In the genomic region with DNA sequence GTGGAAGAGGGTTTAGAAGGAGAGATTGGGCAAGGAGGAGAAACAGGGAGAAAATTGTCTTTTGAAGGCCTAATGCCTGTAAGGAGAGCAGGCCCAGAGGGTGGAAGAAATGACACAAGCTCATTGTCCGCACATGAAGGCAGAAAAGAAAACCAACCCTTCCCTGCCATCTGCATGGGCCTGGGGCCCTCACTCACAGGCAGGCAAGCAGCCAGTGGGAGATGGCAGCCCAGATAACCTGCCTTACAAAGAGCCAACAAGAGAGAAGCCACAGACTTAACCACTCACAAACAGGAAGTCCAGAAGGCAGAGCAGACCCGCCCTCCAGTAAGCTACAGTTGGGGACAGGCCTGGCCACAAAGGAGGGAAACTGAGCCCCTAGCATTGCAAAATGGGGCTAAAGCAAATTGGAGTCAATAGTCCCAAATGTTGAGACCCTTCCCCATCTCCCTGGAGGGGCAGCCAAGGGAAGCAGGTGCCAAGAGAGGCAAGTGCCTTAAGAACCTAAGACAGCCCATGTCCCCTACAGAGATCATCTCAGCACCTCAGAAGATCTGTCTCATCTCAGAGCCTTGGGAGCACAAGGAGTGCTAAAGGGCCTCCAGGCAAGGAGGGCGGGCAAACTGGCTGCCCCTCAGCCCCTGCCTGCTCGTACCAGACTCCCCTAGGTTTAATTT, we compare ENCODE assay signal across 1 cellular context.
TF ChIP-seq lines count a peak whose summit lies in the region.

No MANE protein-coding gene starts in this region.

TF ChIP-seq in K562, 482 proteins besides CTCF, POLR2A, EP300 and RAD21 (continued from another document and continues in another):
- TF ChIP-seq, protein P1, sequence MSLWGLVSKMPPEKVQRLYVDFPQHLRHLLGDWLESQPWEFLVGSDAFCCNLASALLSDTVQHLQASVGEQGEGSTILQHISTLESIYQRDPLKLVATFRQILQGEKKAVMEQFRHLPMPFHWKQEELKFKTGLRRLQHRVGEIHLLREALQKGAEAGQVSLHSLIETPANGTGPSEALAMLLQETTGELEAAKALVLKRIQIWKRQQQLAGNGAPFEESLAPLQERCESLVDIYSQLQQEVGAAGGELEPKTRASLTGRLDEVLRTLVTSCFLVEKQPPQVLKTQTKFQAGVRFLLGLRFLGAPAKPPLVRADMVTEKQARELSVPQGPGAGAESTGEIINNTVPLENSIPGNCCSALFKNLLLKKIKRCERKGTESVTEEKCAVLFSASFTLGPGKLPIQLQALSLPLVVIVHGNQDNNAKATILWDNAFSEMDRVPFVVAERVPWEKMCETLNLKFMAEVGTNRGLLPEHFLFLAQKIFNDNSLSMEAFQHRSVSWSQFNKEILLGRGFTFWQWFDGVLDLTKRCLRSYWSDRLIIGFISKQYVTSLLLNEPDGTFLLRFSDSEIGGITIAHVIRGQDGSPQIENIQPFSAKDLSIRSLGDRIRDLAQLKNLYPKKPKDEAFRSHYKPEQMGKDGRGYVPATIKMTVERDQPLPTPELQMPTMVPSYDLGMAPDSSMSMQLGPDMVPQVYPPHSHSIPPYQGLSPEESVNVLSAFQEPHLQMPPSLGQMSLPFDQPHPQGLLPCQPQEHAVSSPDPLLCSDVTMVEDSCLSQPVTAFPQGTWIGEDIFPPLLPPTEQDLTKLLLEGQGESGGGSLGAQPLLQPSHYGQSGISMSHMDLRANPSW (CRISPR knock-in tag; IDR thresholded peaks at IDR 0.05): no peak
- peak; percentile 18; the same call in 1 of the 2 replicates for TF ChIP-seq VEZF1 (CRISPR knock-in tag; IDR thresholded peaks at IDR 0.05)
- TF ChIP-seq COPS2 (conservative IDR thresholded peaks at IDR 0.05): no peak
- no peak for TF ChIP-seq CBX2 (IDR thresholded peaks at IDR 0.05; ENCODE audit: insufficient read depth, low read length, poor library complexity, severe bottlenecking)
- no peak for TF ChIP-seq RBM15 (IDR thresholded peaks at IDR 0.05; ENCODE audit: insufficient read depth, low read length)
- TF ChIP-seq RBBP5 (IDR thresholded peaks at IDR 0.05; ENCODE audit: borderline replicate concordance, insufficient read depth, low read length, poor library complexity, severe bottlenecking): no peak
- TF ChIP-seq C11orf30 (IDR thresholded peaks at IDR 0.05; ENCODE audit: low read depth): no peak
- 0 out of 2 replicates have a peak, but pooled peaks have one; percentile 10 for TF ChIP-seq ATF4 (CRISPR knock-in tag; IDR thresholded peaks at IDR 0.05)
- TF ChIP-seq LARP7 (IDR thresholded peaks at IDR 0.05): no peak
- TF ChIP-seq DMBX1 (CRISPR knock-in tag; IDR thresholded peaks at IDR 0.05; ENCODE audit: borderline replicate concordance): peak; percentile 87; the same call in 1 of the 2 replicates
- TF ChIP-seq ZFP36 (IDR thresholded peaks at IDR 0.05; ENCODE audit: low read depth, low read length, partially characterized antibody): no peak
- TF ChIP-seq ZNF23 (CRISPR knock-in tag; IDR thresholded peaks at IDR 0.05): no peak
- TF ChIP-seq MECOM (CRISPR knock-in tag; IDR thresholded peaks at IDR 0.05): peak; percentile 44; the same call in 1 of the 2 replicates
- TF ChIP-seq ELF2 (CRISPR knock-in tag; IDR thresholded peaks at IDR 0.05): 0 out of 2 replicates have a peak, but pooled peaks have one; percentile 48
- TF ChIP-seq POLR2B (IDR thresholded peaks at IDR 0.05; ENCODE audit: low read depth, partially characterized antibody): peak; percentile 53
- TF ChIP-seq ATF7 (IDR thresholded peaks at IDR 0.05): peak; percentile 47; the same call in 1 of the 2 replicates
- no peak for TF ChIP-seq SMARCA5 (IDR thresholded peaks at IDR 0.05)
- TF ChIP-seq ZNF583 (CRISPR knock-in tag; IDR thresholded peaks at IDR 0.05): peak; percentile 83
- no peak for TF ChIP-seq ZNF316 (IDR thresholded peaks at IDR 0.05)
- TF ChIP-seq GATAD2A (IDR thresholded peaks at IDR 0.05): 0 out of 2 replicates have a peak, but pooled peaks have one; percentile 28
- TF ChIP-seq ZNF232 (CRISPR knock-in tag; IDR thresholded peaks at IDR 0.05): peak; percentile 13
- no peak for TF ChIP-seq SIN3B (IDR thresholded peaks at IDR 0.05; ENCODE audit: low read depth)
- no peak for TF ChIP-seq ZNF253 (CRISPR knock-in tag; conservative IDR thresholded peaks at IDR 0.05)
- TF ChIP-seq, protein P2, sequence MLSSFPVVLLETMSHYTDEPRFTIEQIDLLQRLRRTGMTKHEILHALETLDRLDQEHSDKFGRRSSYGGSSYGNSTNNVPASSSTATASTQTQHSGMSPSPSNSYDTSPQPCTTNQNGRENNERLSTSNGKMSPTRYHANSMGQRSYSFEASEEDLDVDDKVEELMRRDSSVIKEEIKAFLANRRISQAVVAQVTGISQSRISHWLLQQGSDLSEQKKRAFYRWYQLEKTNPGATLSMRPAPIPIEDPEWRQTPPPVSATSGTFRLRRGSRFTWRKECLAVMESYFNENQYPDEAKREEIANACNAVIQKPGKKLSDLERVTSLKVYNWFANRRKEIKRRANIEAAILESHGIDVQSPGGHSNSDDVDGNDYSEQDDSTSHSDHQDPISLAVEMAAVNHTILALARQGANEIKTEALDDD (IDR thresholded peaks at IDR 0.05): peak; percentile 81
- peak; percentile 75; the same call in 1 of the 2 replicates for TF ChIP-seq ZNF311 (CRISPR knock-in tag; IDR thresholded peaks at IDR 0.05)
- TF ChIP-seq E2F5 (CRISPR knock-in tag; IDR thresholded peaks at IDR 0.05): no peak
- no peak for TF ChIP-seq U2AF1 (optimal IDR thresholded peaks at IDR 0.05; ENCODE audit: low read depth, low read length)
- peak; percentile 96 for TF ChIP-seq SPI1 (IDR thresholded peaks at IDR 0.05; ENCODE audit: borderline replicate concordance, low read depth, low read length)
- no peak; the same call in 1 of the 2 replicates for TF ChIP-seq NCOA1 (IDR thresholded peaks at IDR 0.05; ENCODE audit: low read depth)
- TF ChIP-seq SLC30A9 (CRISPR knock-in tag; IDR thresholded peaks at IDR 0.05): no peak
- TF ChIP-seq TOE1 (IDR thresholded peaks at IDR 0.05; ENCODE audit: borderline replicate concordance): no peak
- no peak for TF ChIP-seq TOE1 (CRISPR knock-in tag; IDR thresholded peaks at IDR 0.05; ENCODE audit: borderline replicate concordance, low read depth)
- TF ChIP-seq NRF1 (conservative IDR thresholded peaks at IDR 0.05 in 1 of 2, IDR thresholded peaks at IDR 0.05 in 1 of 2): 0 out of 4 replicates have a peak, but pooled peaks of 1 of the 2 experiments have one; percentile 18
- TF ChIP-seq KAT2B (IDR thresholded peaks at IDR 0.05; ENCODE audit: low read depth, low read length): no peak
- 0 out of 2 replicates have a peak, but pooled peaks have one; percentile 45 for TF ChIP-seq LCOR (CRISPR knock-in tag; IDR thresholded peaks at IDR 0.05)
- TF ChIP-seq BHLHE40 (IDR thresholded peaks at IDR 0.05; ENCODE audit: low read length): peak; percentile 36; the same call in 1 of the 2 replicates
- peak; percentile 45; the same call in 1 of the 2 replicates for TF ChIP-seq BACH1 (tag; IDR thresholded peaks at IDR 0.05)
- TF ChIP-seq, protein P3, sequence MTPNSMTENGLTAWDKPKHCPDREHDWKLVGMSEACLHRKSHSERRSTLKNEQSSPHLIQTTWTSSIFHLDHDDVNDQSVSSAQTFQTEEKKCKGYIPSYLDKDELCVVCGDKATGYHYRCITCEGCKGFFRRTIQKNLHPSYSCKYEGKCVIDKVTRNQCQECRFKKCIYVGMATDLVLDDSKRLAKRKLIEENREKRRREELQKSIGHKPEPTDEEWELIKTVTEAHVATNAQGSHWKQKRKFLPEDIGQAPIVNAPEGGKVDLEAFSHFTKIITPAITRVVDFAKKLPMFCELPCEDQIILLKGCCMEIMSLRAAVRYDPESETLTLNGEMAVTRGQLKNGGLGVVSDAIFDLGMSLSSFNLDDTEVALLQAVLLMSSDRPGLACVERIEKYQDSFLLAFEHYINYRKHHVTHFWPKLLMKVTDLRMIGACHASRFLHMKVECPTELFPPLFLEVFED (CRISPR knock-in tag; conservative IDR thresholded peaks at IDR 0.05): no peak
- TF ChIP-seq ZNF12 (CRISPR knock-in tag; IDR thresholded peaks at IDR 0.05): no peak
- TF ChIP-seq POLR2AphosphoS2 (IDR thresholded peaks at IDR 0.05; ENCODE audit: low read length): no peak
- TF ChIP-seq MYNN (IDR thresholded peaks at IDR 0.05): peak; percentile 54; the same call in 1 of the 2 replicates
- no peak for TF ChIP-seq MYNN (CRISPR knock-in tag; IDR thresholded peaks at IDR 0.05)
- TF ChIP-seq TCFL5 (CRISPR knock-in tag; conservative IDR thresholded peaks at IDR 0.05): 0 out of 2 replicates have a peak, but pooled peaks have one; percentile 7
- peak; percentile 32; the same call in 1 of the 2 replicates for TF ChIP-seq NBN (IDR thresholded peaks at IDR 0.05; ENCODE audit: low read depth)
- TF ChIP-seq GABPB1 (CRISPR knock-in tag; IDR thresholded peaks at IDR 0.05): peak; percentile 65; the same call in 1 of the 2 replicates
- TF ChIP-seq PREB (CRISPR knock-in tag; IDR thresholded peaks at IDR 0.05): no peak
- TF ChIP-seq ZNF79 (CRISPR knock-in tag; IDR thresholded peaks at IDR 0.05; ENCODE audit: low read depth): 0 out of 2 replicates have a peak, but pooled peaks have one; percentile 18
- TF ChIP-seq NR2C1 (IDR thresholded peaks at IDR 0.05): no peak
- peak; percentile 43 for TF ChIP-seq NR2C1 (tag; IDR thresholded peaks at IDR 0.05)
- no peak for TF ChIP-seq SAP30 (IDR thresholded peaks at IDR 0.05; ENCODE audit: borderline replicate concordance, insufficient read depth, low read depth, low read length, poor library complexity, severe bottlenecking)
- TF ChIP-seq ZEB2 (IDR thresholded peaks at IDR 0.05): peak; percentile 72
- TF ChIP-seq, protein P4, sequence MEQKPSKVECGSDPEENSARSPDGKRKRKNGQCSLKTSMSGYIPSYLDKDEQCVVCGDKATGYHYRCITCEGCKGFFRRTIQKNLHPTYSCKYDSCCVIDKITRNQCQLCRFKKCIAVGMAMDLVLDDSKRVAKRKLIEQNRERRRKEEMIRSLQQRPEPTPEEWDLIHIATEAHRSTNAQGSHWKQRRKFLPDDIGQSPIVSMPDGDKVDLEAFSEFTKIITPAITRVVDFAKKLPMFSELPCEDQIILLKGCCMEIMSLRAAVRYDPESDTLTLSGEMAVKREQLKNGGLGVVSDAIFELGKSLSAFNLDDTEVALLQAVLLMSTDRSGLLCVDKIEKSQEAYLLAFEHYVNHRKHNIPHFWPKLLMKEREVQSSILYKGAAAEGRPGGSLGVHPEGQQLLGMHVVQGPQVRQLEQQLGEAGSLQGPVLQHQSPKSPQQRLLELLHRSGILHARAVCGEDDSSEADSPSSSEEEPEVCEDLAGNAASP (IDR thresholded peaks at IDR 0.05): no peak
- TF ChIP-seq ZNF239 (CRISPR knock-in tag; IDR thresholded peaks at IDR 0.05): peak; percentile 69; the same call in 1 of the 2 replicates
- TF ChIP-seq RBFOX2 (IDR thresholded peaks at IDR 0.05; ENCODE audit: low read depth, low read length): peak; percentile 64
- no peak for TF ChIP-seq FOXA3 (CRISPR knock-in tag; conservative IDR thresholded peaks at IDR 0.05 in 1 of 2, IDR thresholded peaks at IDR 0.05 in 1 of 2)
- TF ChIP-seq PHF8 (IDR thresholded peaks at IDR 0.05; ENCODE audit: borderline replicate concordance, low read length): peak; percentile 32; the same call in 1 of the 2 replicates
- peak; percentile 28; the same call in 1 of the 2 replicates for TF ChIP-seq SMARCC2 (IDR thresholded peaks at IDR 0.05; ENCODE audit: low read depth)
- peak in 1 of 2 experiments; percentile 67; a peak in 1 of 4 replicates for TF ChIP-seq RCOR1 (IDR thresholded peaks at IDR 0.05; ENCODE audit: borderline replicate concordance in 1 of 2, low read depth in 2 of 2, low read length in 2 of 2)
- peak; percentile 32 for TF ChIP-seq L3MBTL2 (IDR thresholded peaks at IDR 0.05)
- no peak for TF ChIP-seq ZNF133 (CRISPR knock-in tag; IDR thresholded peaks at IDR 0.05)
- peak; percentile 27; the same call in 1 of the 2 replicates for TF ChIP-seq GTF2A2 (tag; IDR thresholded peaks at IDR 0.05)
